ENCODE assay signal across 11 cellular contexts in genomic region chr6:100347901-100348550, GRCh38.
DNase-seq lines count a peak whose midpoint lies in the region; ATAC-seq and TF ChIP-seq lines count a peak whose summit lies in the region.
"Had no signal": no experiment of that assay in that cellular context is flagged by ENCODE, and none has a peak within 500 bp of the region (broad histone marks: within the 10 kb centered on the region; RNA-seq: fewer than 3 reads in every experiment).

No MANE protein-coding gene starts in this region.

- H3K36me3 ChIP-seq in skeletal muscle satellite cell (ENCODE audit: insufficient read depth, low read length): no peaks in the 10 kb centered on the region
- no peaks in the 10 kb centered on the region for H3K36me3 ChIP-seq in neuronal stem cell (replicated peaks in 1 of 2; ENCODE audit: control insufficient read depth in 2 of 2, insufficient read depth in 2 of 2, low read length in 2 of 2)
- H3K36me3 ChIP-seq in gastrocnemius medialis: no peaks in the 10 kb centered on the region

- H3K9ac ChIP-seq in skeletal muscle satellite cell (ENCODE audit: low read depth, low read length) (peak overlapping the region; percentile 18), neuronal stem cell (ENCODE audit: low read depth, low read length, poor library complexity) (no peak overlapping the region)

- no peak overlapping the region for H2BK15ac ChIP-seq in neuronal stem cell (ENCODE audit: low read length)

- TF ChIP-seq POLR2A in gastrocnemius medialis (IDR thresholded peaks at IDR 0.05): no peak

- H2BK120ac ChIP-seq in neuronal stem cell (ENCODE audit: low read depth, low read length): no peak overlapping the region

- DNase-seq in SIG-M5 treated with dmso at 0.1 percent for 504 hours (lab: John Stamatoyannopoulos, UW; ENCODE audit: unreplicated experiment) (peak; percentile 21), SIG-M5 (lab: John Stamatoyannopoulos, UW) (no peak), HT1080 (ENCODE audit: low read depth) (peak; percentile 65), astrocyte of the spinal cord (ENCODE audit: low read depth, low spot score) (peak; percentile 88), neuronal stem cell (ENCODE audit: low spot score) (no peak), gastrocnemius medialis (no peak)
- DNase-seq: KG1; stimulated activated CD4-positive, alpha-beta T cell treated with anti-CD3 and anti-CD28 coated beads, Interleukin-12 subunit alpha, Interleukin-12 subunit beta, amount 100 ng/mL, for 4 hours; stimulated activated naive CD8-positive, alpha-beta T cell treated with anti-CD3 and anti-CD28 coated beads, Interleukin-15, Interleukin-2, amounts not matched to agents 100 U/mL and 50 U/mL, for 24 hours had no signal

- H3K4me2 ChIP-seq in skeletal muscle satellite cell (ENCODE audit: low read length) (peak overlapping the region; percentile 60), neuronal stem cell (ENCODE audit: insufficient read depth, low read length, poor library complexity, severe bottlenecking) (no peak overlapping the region)

- no peak overlapping the region for H3K18ac ChIP-seq in neuronal stem cell (ENCODE audit: low read length)

- H3K9me3 ChIP-seq in skeletal muscle satellite cell (replicated peaks; ENCODE audit: low read length) (no peaks in the 10 kb centered on the region), neuronal stem cell (replicated peaks in 1 of 2; ENCODE audit: control insufficient read depth in 2 of 2, insufficient read depth in 1 of 2, low read depth in 1 of 2, low read length in 2 of 2) (no peaks in the 10 kb centered on the region), gastrocnemius medialis (no peaks in the 10 kb centered on the region)

- intact Hi-C loops in gastrocnemius medialis (cut with DNase I; ENCODE audit: low total_unique reads): no loop called here

- WGBS in neuronal stem cell (ENCODE audit: extremely low coverage in 2 of 2, insufficient read length in 2 of 2, insufficient replicate concordance in 1 of 2), 2 donors: no CpG with 5 or more reads among the region's 4 CpGs

- H3K4me3 ChIP-seq in astrocyte of the spinal cord (ENCODE audit: low read depth, low read length) (no peak overlapping the region), skeletal muscle satellite cell (ENCODE audit: low read length) (peak overlapping the region; percentile 28), neuronal stem cell (ENCODE audit: low read length in 2 of 2) (no peak overlapping the region), gastrocnemius medialis (no peak overlapping the region)

- in situ Hi-C loops in astrocyte of the spinal cord (cut with HindIII; ENCODE audit: low sequenced_read_pairs) (no loop called here), gastrocnemius medialis (cut with MboI; ENCODE audit: low sequenced_read_pairs in 4 of 4) (no loop called here)

- no peak overlapping the region for H4K8ac ChIP-seq in neuronal stem cell (ENCODE audit: low read depth, low read length)

- no peak overlapping the region for H3K23ac ChIP-seq in neuronal stem cell (ENCODE audit: low read depth, low read length, poor library complexity)

- H4K91ac ChIP-seq in neuronal stem cell (ENCODE audit: low read depth, low read length, poor library complexity): no peak overlapping the region

- no peak overlapping the region for H2AFZ ChIP-seq in neuronal stem cell (ENCODE audit: low read length)

- H3K27me3 ChIP-seq in skeletal muscle satellite cell (ENCODE audit: control insufficient read depth, insufficient read depth, low read length) (no peaks in the 10 kb centered on the region), neuronal stem cell (ENCODE audit: control insufficient read depth in 3 of 3, insufficient read depth in 3 of 3, low read depth in 1 of 3, low read length in 3 of 3) (no peaks in the 10 kb centered on the region), gastrocnemius medialis (no peaks in the 10 kb centered on the region)

- TF ChIP-seq CTCF in astrocyte of the spinal cord (IDR thresholded peaks at IDR 0.05; ENCODE audit: low read depth, low read length) (no peak), gastrocnemius medialis (IDR thresholded peaks at IDR 0.05 in 4 of 5, conservative IDR thresholded peaks at IDR 0.05 in 1 of 5) (no peak)

- no peaks in the 10 kb centered on the region for H3K79me1 ChIP-seq in neuronal stem cell (ENCODE audit: low read depth, low read length)

- no peak overlapping the region for H2AK5ac ChIP-seq in neuronal stem cell (ENCODE audit: low read depth, low read length)

- peaks cover 57% of the 10 kb centered on the region for H3K4me1 ChIP-seq in skeletal muscle satellite cell (ENCODE audit: control insufficient read depth, insufficient read depth, low read length)
- H3K4me1 ChIP-seq in neuronal stem cell (ENCODE audit: control insufficient read depth in 2 of 2, insufficient read depth in 1 of 2, low read depth in 1 of 2, low read length in 2 of 2): peaks cover 0 to 7% of the 10 kb centered on the region in 2 donors
- peaks cover 13 to 21% of the 10 kb centered on the region in 2 donors for H3K4me1 ChIP-seq in gastrocnemius medialis

- no peak overlapping the region for H2BK12ac ChIP-seq in neuronal stem cell (ENCODE audit: low read length)

- H3K27ac ChIP-seq in neuronal stem cell (replicated peaks; ENCODE audit: low read length): no peak overlapping the region
- H3K27ac ChIP-seq in gastrocnemius medialis: no peak overlapping the region

- H3K4ac ChIP-seq in neuronal stem cell (ENCODE audit: low read length): no peak overlapping the region

- H2BK5ac ChIP-seq in neuronal stem cell (ENCODE audit: low read length): no peak overlapping the region

- ATAC-seq in GM21529 (IDR thresholded peaks at IDR 0.05; ENCODE audit: unreplicated experiment) (no peak), gastrocnemius medialis (no peak)
- ATAC-seq: stimulated activated naive CD8-positive, alpha-beta T cell treated with anti-CD3 and anti-CD28 coated beads, Interleukin-15, Interleukin-2, amounts not matched to agents 100 U/mL and 50 U/mL, for 24 hours had no signal

- H3K14ac ChIP-seq in neuronal stem cell (ENCODE audit: low read length): no peak overlapping the region

Comparison
In these comparisons a context has a peak if more than half of its experiments do, and no peak if none do; other contexts are left out.
1. DNase-seq: peak in SIG-M5 treated with dmso at 0.1 percent for 504 hours (single experiment), HT1080 (single experiment) and astrocyte of the spinal cord (single experiment); none in SIG-M5 (single experiment), neuronal stem cell (single experiment) and gastrocnemius medialis (0 of 2).